8 cellular contexts compared by ENCODE assay signal in genomic region chr21:45981154-45981606, GRCh38. TPM values are rescaled to one million over a fixed set of nuclear protein-coding genes. Genes with fewer than 3 reads are reported as not detected.
A peak's percentile ranks its signal among the peaks of the same experiment; 100 is the strongest.
DNase-seq lines count a peak whose midpoint lies in the region; ATAC-seq, FAIRE-seq and TF ChIP-seq lines count a peak whose summit lies in the region.

No MANE protein-coding gene starts in this region.

- H3K9ac ChIP-seq in neural cell (ENCODE audit: low read length), result no peak overlapping the region

- H3K27me3 ChIP-seq in neural cell (ENCODE audit: insufficient read depth, low read depth, low read length) (peaks cover 2% of the 10 kb centered on the region), suprapubic skin (no peaks in the 10 kb centered on the region)

- no peak overlapping the region for H2AFZ ChIP-seq in neural cell (ENCODE audit: low read depth, low read length)

- H3K27ac ChIP-seq in neural cell (ENCODE audit: low read length) (no peak overlapping the region), suprapubic skin (peak overlapping the region; percentile 71)

- H3K4me1 ChIP-seq in suprapubic skin, result peaks cover 33% of the 10 kb centered on the region

- H3K4me3 ChIP-seq in neural cell (ENCODE audit: low read length) (peak overlapping the region; percentile 63), suprapubic skin (peak overlapping the region; percentile 73)

- H4K20me1 ChIP-seq in neural cell (ENCODE audit: insufficient read depth), result no peaks in the 10 kb centered on the region

- TF ChIP-seq EP300 in neural cell (conservative IDR thresholded peaks at IDR 0.05; ENCODE audit: poor library complexity, severe bottlenecking), result no peak
- TF ChIP-seq EP300 in suprapubic skin (IDR thresholded peaks at IDR 0.05), result no peak

- peaks cover 9% of the 10 kb centered on the region for H3F3A ChIP-seq in neural cell (ENCODE audit: insufficient read depth, low read length, poor library complexity, severe bottlenecking)

- no peak for ATAC-seq in GM19452 (IDR thresholded peaks at IDR 0.05; ENCODE audit: unreplicated experiment)

- H3K79me2 ChIP-seq in neural cell (replicated peaks; ENCODE audit: insufficient read depth, low read length), result no peaks in the 10 kb centered on the region

- TF ChIP-seq CTCF in neural cell (IDR thresholded peaks at IDR 0.05; ENCODE audit: poor library complexity, severe bottlenecking) (no peak), suprapubic skin (IDR thresholded peaks at IDR 0.05) (no peak)

- H3K36me3 ChIP-seq in neural cell (ENCODE audit: insufficient read depth, low read length) (no peaks in the 10 kb centered on the region), suprapubic skin (peaks cover 14% of the 10 kb centered on the region)

- peak overlapping the region; percentile 55 for H3K4me2 ChIP-seq in neural cell (ENCODE audit: low read length)

- H3K9me3 ChIP-seq in neural cell (ENCODE audit: low read length) (no peaks in the 10 kb centered on the region), suprapubic skin (no peaks in the 10 kb centered on the region)

- no peak for TF ChIP-seq RAD21 in neural cell (conservative IDR thresholded peaks at IDR 0.05)

- 0% methylated on average over 17 of the region's 29 CpGs for WGBS in suprapubic skin

- FAIRE-seq in RCC 7860 (lab: Jason Lieb, UNC), result no peak

- no peaks in the 10 kb centered on the region for H3K9me2 ChIP-seq in neural cell (ENCODE audit: insufficient read depth, low read length)

- DNase-seq in C1 segment of cervical spinal cord (lab: John Stamatoyannopoulos, UW) (peak in 12 of 14 donors; percentile 13 to 73 (median 46)), HT-29 (ENCODE audit: low spot score) (peak; percentile 41), RCC 7860 (ENCODE audit: low spot score) (peak; percentile 75), foreskin melanocyte (peak; percentile 71), suprapubic skin (ENCODE audit: low spot score in 2 of 2) (peak; percentile 91 to 92)
- DNase-seq in activated gamma-delta T cell treated with anti-CD3 and anti-CD28 coated beads, Interleukin-2, amount 50 U/mL, for 16 hours (ENCODE audit: low read depth), result peak; percentile 32

- peak in 1 of 2 donors; percentile 32 for TF ChIP-seq POLR2A in suprapubic skin (IDR thresholded peaks at IDR 0.05)

TF ChIP-seq in neural cell, 6 proteins besides CTCF, POLR2A, EP300 and RAD21:
- TF ChIP-seq REST (IDR thresholded peaks at IDR 0.05; ENCODE audit: borderline replicate concordance) (no peak), MXI1 (conservative IDR thresholded peaks at IDR 0.05; ENCODE audit: poor library complexity, severe bottlenecking) (peak; percentile 74)
TF ChIP-seq in neural cell: peak in this region for 1.

RNA-seq across cellular contexts. Expression of gene COL6A1, which starts 0.4 kb away (rescaled TPM):
- 1.1 and 4.4 TPM in 2 replicates for total RNA-seq in HT-29 (2014; rRNA removed; shearing (Covaris generic))
- 29.4 and 49.0 TPM in 2 replicates for polyA plus RNA-seq in neural cell
- 24.0 and 27.0 TPM in 2 replicates for polyA minus RNA-seq in neural cell
- 100 to 1,000 TPM; 105 to 123 (median 109) TPM for total RNA-seq in suprapubic skin

Comparison
In these comparisons a context has a peak if more than half of its experiments do, and no peak if none do; other contexts are left out.
1. DNase-seq: peak in every context shown above with its lines; median percentile 92 in suprapubic skin; 75 in RCC 7860; 71 in foreskin melanocyte; 46 in C1 segment of cervical spinal cord; 41 in HT-29; 32 in activated gamma-delta T cell treated with anti-CD3 and anti-CD28 coated beads, Interleukin-2, amount 50 U/mL, for 16 hours.
2. RNA of gene COL6A1, which starts 0.4 kb away (total RNA-seq): 105 to 123 TPM in suprapubic skin; 1.1 to 4.4 TPM in HT-29; every median in the first group is over 10 times any median in the second.